9 cellular contexts compared by ENCODE assay signal in the genomic region with DNA sequence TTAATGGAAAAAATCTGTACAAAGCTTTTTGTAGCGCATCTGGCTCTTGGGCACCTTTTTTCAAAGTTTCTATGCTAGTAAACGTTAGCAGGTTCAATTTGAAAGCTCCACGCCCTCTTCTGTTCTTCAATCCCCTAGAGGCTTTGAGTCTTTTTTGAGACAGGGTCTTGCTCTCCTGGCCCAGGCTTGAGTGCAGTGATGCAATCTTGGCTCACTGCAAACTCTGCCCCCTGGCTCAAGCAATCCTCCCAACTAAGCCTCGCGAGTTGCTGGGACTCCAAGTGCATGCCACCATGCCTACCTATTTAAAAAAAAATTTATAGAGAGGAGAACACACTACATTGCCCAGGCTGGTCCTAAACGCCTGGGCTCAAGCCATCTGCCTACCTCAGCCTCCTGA. TPM values are rescaled to one million over a fixed set of nuclear protein-coding genes. Genes with fewer than 3 reads are reported as not detected.
"Had no signal": no experiment of that assay in that cellular context is flagged by ENCODE, and none has a peak within 500 bp of the region (broad histone marks: within the 10 kb centered on the region; RNA-seq: fewer than 3 reads in every experiment).

No MANE protein-coding gene starts in this region.

- H3K9ac ChIP-seq: KMS-11 had no signal

- DNase-seq: GOT3, H9, HCEC 1CT, KBM-7 had no signal

- H3K4me2 ChIP-seq: KMS-11 had no signal

- FAIRE-seq: H54 had no signal

- H3K27ac ChIP-seq: HL-60, KMS-11 had no signal

RNA-seq across cellular contexts. Expression of a gene that starts 9.2 kb away (rescaled TPM):
- total RNA-seq: HT1080, IMR-90 had no signal
- polyA plus RNA-seq: IMR-90 had no signal
